8 cellular contexts compared by ENCODE assay signal in genomic region chr1:177355575-177355974, GRCh38.
DNase-seq lines count a peak whose midpoint lies in the region; ATAC-seq and TF ChIP-seq lines count a peak whose summit lies in the region.

No MANE protein-coding gene starts in this region.

- H3K14ac ChIP-seq in neuronal stem cell (ENCODE audit: low read length) = no peak overlapping the region

- no peak overlapping the region for H3K4ac ChIP-seq in neuronal stem cell (ENCODE audit: low read length)

- H2BK12ac ChIP-seq in neuronal stem cell (ENCODE audit: low read length) = no peak overlapping the region

- H2AFZ ChIP-seq in neuronal stem cell (ENCODE audit: low read length) = no peak overlapping the region

- no peak overlapping the region for H2BK15ac ChIP-seq in neuronal stem cell (ENCODE audit: low read length)

- H2BK120ac ChIP-seq in neuronal stem cell (ENCODE audit: low read depth, low read length) = no peak overlapping the region

- peak; percentile 70 for TF ChIP-seq CTCF in choroid plexus epithelial cell (conservative IDR thresholded peaks at IDR 0.05; ENCODE audit: low read depth, low read length)

- no peak overlapping the region for H4K8ac ChIP-seq in neuronal stem cell (ENCODE audit: low read depth, low read length)

- no CpG with 5 or more reads among the region's 2 CpGs for WGBS in neuronal stem cell (ENCODE audit: extremely low coverage in 2 of 2, insufficient read length in 2 of 2, insufficient replicate concordance in 1 of 2), 2 donors

- no peak overlapping the region for H2AK5ac ChIP-seq in neuronal stem cell (ENCODE audit: low read depth, low read length)

- no peak for ATAC-seq in GM21723 (IDR thresholded peaks at IDR 0.05; ENCODE audit: unreplicated experiment)
- ATAC-seq in GM18517 (IDR thresholded peaks at IDR 0.05; ENCODE audit: unreplicated experiment) = no peak

- H3K9ac ChIP-seq in neuronal stem cell (ENCODE audit: low read depth, low read length, poor library complexity) = no peak overlapping the region

- H3K23ac ChIP-seq in neuronal stem cell (ENCODE audit: low read depth, low read length, poor library complexity) = no peak overlapping the region

- H3K4me2 ChIP-seq in neuronal stem cell (ENCODE audit: insufficient read depth, low read length, poor library complexity, severe bottlenecking) = no peak overlapping the region

- H3K79me1 ChIP-seq in neuronal stem cell (ENCODE audit: low read depth, low read length) = no peaks in the 10 kb centered on the region

- H3K4me3 ChIP-seq in choroid plexus epithelial cell (ENCODE audit: low read depth, low read length) (no peak overlapping the region), neuronal stem cell (ENCODE audit: low read length in 2 of 2) (no peak overlapping the region)

- in situ Hi-C loops in G401 (cut with HindIII; ENCODE audit: low sequenced_read_pairs) = no loop called here

- H3K4me1 ChIP-seq in neuronal stem cell (ENCODE audit: control insufficient read depth in 2 of 2, insufficient read depth in 1 of 2, low read depth in 1 of 2, low read length in 2 of 2) = peaks cover 0 to 11% of the 10 kb centered on the region in 2 donors

- no peaks in the 10 kb centered on the region for H3K9me3 ChIP-seq in neuronal stem cell (replicated peaks in 1 of 2; ENCODE audit: control insufficient read depth in 2 of 2, insufficient read depth in 1 of 2, low read depth in 1 of 2, low read length in 2 of 2)

- H3K27ac ChIP-seq in neuronal stem cell (replicated peaks; ENCODE audit: low read length) = no peak overlapping the region

- DNase-seq in G401 (ENCODE audit: low spot score) = peak; percentile 3
- DNase-seq in HT-29 (ENCODE audit: low spot score) = peak; percentile 69
- peak; percentile 52 for DNase-seq in choroid plexus epithelial cell (ENCODE audit: low read depth)
- peak; percentile 20 for DNase-seq in neuronal stem cell (ENCODE audit: low spot score)
- no peak for DNase-seq in UCSD-AML1 (lab: John Stamatoyannopoulos, UW; ENCODE audit: unreplicated experiment)
- no peak for DNase-seq in MV-4-11 (lab: John Stamatoyannopoulos, UW)

- H4K91ac ChIP-seq in neuronal stem cell (ENCODE audit: low read depth, low read length, poor library complexity) = no peak overlapping the region

- H3K27me3 ChIP-seq in neuronal stem cell (ENCODE audit: control insufficient read depth in 3 of 3, insufficient read depth in 3 of 3, low read depth in 1 of 3, low read length in 3 of 3) = no peaks in the 10 kb centered on the region

- H3K18ac ChIP-seq in neuronal stem cell (ENCODE audit: low read length) = no peak overlapping the region

- H3K36me3 ChIP-seq in neuronal stem cell (replicated peaks in 1 of 2; ENCODE audit: control insufficient read depth in 2 of 2, insufficient read depth in 2 of 2, low read length in 2 of 2) = no peaks in the 10 kb centered on the region

- H2BK5ac ChIP-seq in neuronal stem cell (ENCODE audit: low read length) = no peak overlapping the region

Comparison
In these comparisons a context has a peak if more than half of its experiments do, and no peak if none do; other contexts are left out.
1. DNase-seq: peak in G401 (single experiment), HT-29 (single experiment), choroid plexus epithelial cell (single experiment) and neuronal stem cell (single experiment); none in UCSD-AML1 (single experiment) and MV-4-11 (single experiment).